In the genomic region with DNA sequence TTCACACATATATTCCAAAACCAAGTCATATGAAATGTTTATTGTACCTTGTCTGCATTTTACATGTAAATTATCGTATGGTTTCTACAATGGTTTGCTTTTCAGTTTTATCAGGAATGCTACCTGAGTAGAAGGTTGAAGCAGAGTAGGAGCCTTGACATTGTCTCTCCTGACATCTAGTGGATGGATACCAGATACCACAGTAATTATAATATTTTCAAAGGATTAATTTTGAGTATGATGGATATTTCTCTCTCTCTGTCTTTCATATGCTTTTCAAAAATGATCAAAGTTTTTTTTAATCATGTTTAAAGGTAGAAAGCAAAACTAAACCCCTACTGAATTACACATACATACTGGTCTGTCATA, we compare ENCODE assay signal across 8 cellular contexts.
A peak's percentile ranks its signal among the peaks of the same experiment; 100 is the strongest.
DNase-seq lines count a peak whose midpoint lies in the region; ATAC-seq, FAIRE-seq and TF ChIP-seq lines count a peak whose summit lies in the region.

No MANE protein-coding gene starts in this region.

- no peaks in the 10 kb centered on the region for H3F3A ChIP-seq in MM.1S (ENCODE audit: insufficient read depth, low read length)

- no peaks in the 10 kb centered on the region for H3K36me3 ChIP-seq in MM.1S (replicated peaks; ENCODE audit: insufficient read depth, low read length)
- no peaks in the 10 kb centered on the region for H3K36me3 ChIP-seq in K562 (ENCODE audit: control insufficient read depth, insufficient read depth, low read length)

- DNase-seq in MM.1S = peak; percentile 40
- DNase-seq in K562 (ENCODE audit: extremely low read depth in 1 of 4, low spot score in 3 of 4) = peak in 3 of 4 experiments; percentile 6 to 12 (median 8)
- DNase-seq in myocyte (ENCODE audit: low read depth) = peak; percentile 12
- DNase-seq in activated CD4-positive, alpha-beta T cell treated with anti-CD3 and anti-CD28 coated beads for 1 hour = no peak
- DNase-seq in nucleus accumbens (lab: John Stamatoyannopoulos, UW) = no peak

- no peaks in the 10 kb centered on the region for H3K9me2 ChIP-seq in MM.1S (replicated peaks; ENCODE audit: insufficient read depth, low read length)

- H3K9ac ChIP-seq in MM.1S (ENCODE audit: low read length) (no peak overlapping the region), K562 (ENCODE audit: insufficient read depth in 1 of 2, low read depth in 2 of 2, low read length in 2 of 2) (no peak overlapping the region)

- intact Hi-C loops in K562 (cut with micrococcal nuclease) = loop anchor here (10.0 kb wide), 1 partner anchor 111 kb away; a partner anchor contains a TSS

- in situ Hi-C loops in K562 (cut with MboI) = no loop called here

- no peaks in the 10 kb centered on the region for H3K27me3 ChIP-seq in MM.1S (replicated peaks; ENCODE audit: insufficient read depth, low read length)
- H3K27me3 ChIP-seq in K562 (ENCODE audit: control insufficient read depth in 2 of 2, insufficient read depth in 2 of 2, low read length in 2 of 2) = no peaks in the 10 kb centered on the region

- H3K79me2 ChIP-seq in MM.1S (ENCODE audit: low read length) = no peaks in the 10 kb centered on the region
- H3K79me2 ChIP-seq in K562 (ENCODE audit: control insufficient read depth, insufficient read depth, low read length) = no peaks in the 10 kb centered on the region

- H3K4me3 ChIP-seq in GM12875 (ENCODE audit: low read depth, low read length) (no peak overlapping the region), MM.1S (ENCODE audit: low read length) (no peak overlapping the region), K562 (no peak overlapping the region)

- BruUV-seq in K562 (replicated peaks; lab: Mats Ljungman, UMichigan) = no TSS peak

- H2AFZ ChIP-seq in MM.1S (ENCODE audit: low read length) = no peak overlapping the region
- H2AFZ ChIP-seq in K562 (ENCODE audit: low read depth, low read length) = no peak overlapping the region

- H3K4me1 ChIP-seq in MM.1S (ENCODE audit: low read length) (no peaks in the 10 kb centered on the region), K562 (replicated peaks in 1 of 2; ENCODE audit: control insufficient read depth in 2 of 2, insufficient read depth in 2 of 2, low read length in 2 of 2) (no peaks in the 10 kb centered on the region)

- H3K9me1 ChIP-seq in K562 (ENCODE audit: control insufficient read depth, insufficient read depth, low read length) = no peaks in the 10 kb centered on the region

- no peak for TF ChIP-seq POLR2A in K562 (conservative IDR thresholded peaks at IDR 0.05)

- TF ChIP-seq CTCF in GM12875 (IDR thresholded peaks at IDR 0.05; ENCODE audit: borderline replicate concordance, insufficient read depth, low read depth, low read length) (peak; percentile 40; the same call in 1 of the 2 replicates), MM.1S (IDR thresholded peaks at IDR 0.05; ENCODE audit: low read length) (peak; percentile 59), K562 (IDR thresholded peaks at IDR 0.05 in 2 of 3, conservative IDR thresholded peaks at IDR 0.05 in 1 of 3; ENCODE audit: insufficient read depth in 2 of 3, low read depth in 1 of 3, low read length in 3 of 3) (peak; percentile 9 to 48 (median 21); a peak in 3 of 6 replicates)

- peak; percentile 40 to 69; a peak in 3 of 4 replicates for TF ChIP-seq RAD21 in K562 (CRISPR knock-in tag; conservative IDR thresholded peaks at IDR 0.05 in 1 of 2, IDR thresholded peaks at IDR 0.05 in 1 of 2)

- H4K20me1 ChIP-seq in MM.1S (ENCODE audit: insufficient read depth, low read length) (no peaks in the 10 kb centered on the region), K562 (replicated peaks; ENCODE audit: control insufficient read depth, insufficient read depth, low read length) (no peaks in the 10 kb centered on the region)

- POLR2A ChIA-PET in K562 (lab: Yijun Ruan, JAX) = no interaction called here

- ATAC-seq in GM21619 (IDR thresholded peaks at IDR 0.05; ENCODE audit: unreplicated experiment) (peak; percentile 66), K562 (peak; percentile 70), HG03135 (IDR thresholded peaks at IDR 0.05; ENCODE audit: unreplicated experiment) (no peak)

- FAIRE-seq in K562 (lab: Jason Lieb, UNC) = no peak

- CTCF ChIA-PET in K562 (lab: Yijun Ruan, JAX; ENCODE audit: low intra/inter-chr PET ratio) = no interaction called here

- 0% methylated on average over 1 of the region's 1 CpG for WGBS in K562 (ENCODE audit: insufficient coverage, low coverage, missing lambda C conversion rate)

- TF ChIP-seq EP300 in K562 (IDR thresholded peaks at IDR 0.05; ENCODE audit: low read length) = no peak

- H3K9me3 ChIP-seq in MM.1S (replicated peaks; ENCODE audit: insufficient read depth, low read length) (no peaks in the 10 kb centered on the region), K562 (replicated peaks; ENCODE audit: control insufficient read depth, insufficient read depth, low read depth, low read length) (no peaks in the 10 kb centered on the region)

- H3K27ac ChIP-seq in MM.1S (ENCODE audit: low read length) = no peak overlapping the region
- no peak overlapping the region for H3K27ac ChIP-seq in K562 (ENCODE audit: extremely low read depth, low read depth, low read length)

- H3K4me2 ChIP-seq in MM.1S (ENCODE audit: low read depth, low read length) (peak overlapping the region; percentile 28; the same call in 1 of the 2 replicates), K562 (ENCODE audit: insufficient read depth, low read length) (no peak overlapping the region)

TF ChIP-seq in K562, 482 proteins besides CTCF, POLR2A, EP300 and RAD21 (continues in another document):
- TF ChIP-seq ZNF140 (CRISPR knock-in tag; IDR thresholded peaks at IDR 0.05) = no peak
- TF ChIP-seq HDAC2 (IDR thresholded peaks at IDR 0.05) = no peak
- no peak for TF ChIP-seq ZNF124 (CRISPR knock-in tag; IDR thresholded peaks at IDR 0.05)
- no peak for TF ChIP-seq NFE2 (IDR thresholded peaks at IDR 0.05; ENCODE audit: low read depth)
- TF ChIP-seq SIN3A (IDR thresholded peaks at IDR 0.05; ENCODE audit: borderline replicate concordance in 2 of 2, control insufficient read depth in 1 of 2, low read depth in 2 of 2, low read length in 2 of 2) = no peak
- no peak for TF ChIP-seq ZNF282 (CRISPR knock-in tag; IDR thresholded peaks at IDR 0.05)
- TF ChIP-seq, protein P1, sequence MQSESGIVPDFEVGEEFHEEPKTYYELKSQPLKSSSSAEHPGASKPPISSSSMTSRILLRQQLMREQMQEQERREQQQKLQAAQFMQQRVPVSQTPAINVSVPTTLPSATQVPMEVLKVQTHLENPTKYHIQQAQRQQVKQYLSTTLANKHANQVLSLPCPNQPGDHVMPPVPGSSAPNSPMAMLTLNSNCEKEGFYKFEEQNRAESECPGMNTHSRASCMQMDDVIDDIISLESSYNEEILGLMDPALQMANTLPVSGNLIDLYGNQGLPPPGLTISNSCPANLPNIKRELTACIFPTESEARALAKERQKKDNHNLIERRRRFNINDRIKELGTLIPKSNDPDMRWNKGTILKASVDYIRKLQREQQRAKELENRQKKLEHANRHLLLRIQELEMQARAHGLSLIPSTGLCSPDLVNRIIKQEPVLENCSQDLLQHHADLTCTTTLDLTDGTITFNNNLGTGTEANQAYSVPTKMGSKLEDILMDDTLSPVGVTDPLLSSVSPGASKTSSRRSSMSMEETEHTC (IDR thresholded peaks at IDR 0.05) = no peak
- TF ChIP-seq NFIX (CRISPR knock-in tag; IDR thresholded peaks at IDR 0.05; ENCODE audit: low read depth) = no peak
- TF ChIP-seq SRF (CRISPR knock-in tag; IDR thresholded peaks at IDR 0.05) = no peak
- TF ChIP-seq TAF9B (IDR thresholded peaks at IDR 0.05; ENCODE audit: partially characterized antibody) = no peak
- no peak for TF ChIP-seq GABPA (tag; conservative IDR thresholded peaks at IDR 0.05; ENCODE audit: low read depth)
- TF ChIP-seq KLF10 (CRISPR knock-in tag; IDR thresholded peaks at IDR 0.05) = no peak
- TF ChIP-seq, protein P2, sequence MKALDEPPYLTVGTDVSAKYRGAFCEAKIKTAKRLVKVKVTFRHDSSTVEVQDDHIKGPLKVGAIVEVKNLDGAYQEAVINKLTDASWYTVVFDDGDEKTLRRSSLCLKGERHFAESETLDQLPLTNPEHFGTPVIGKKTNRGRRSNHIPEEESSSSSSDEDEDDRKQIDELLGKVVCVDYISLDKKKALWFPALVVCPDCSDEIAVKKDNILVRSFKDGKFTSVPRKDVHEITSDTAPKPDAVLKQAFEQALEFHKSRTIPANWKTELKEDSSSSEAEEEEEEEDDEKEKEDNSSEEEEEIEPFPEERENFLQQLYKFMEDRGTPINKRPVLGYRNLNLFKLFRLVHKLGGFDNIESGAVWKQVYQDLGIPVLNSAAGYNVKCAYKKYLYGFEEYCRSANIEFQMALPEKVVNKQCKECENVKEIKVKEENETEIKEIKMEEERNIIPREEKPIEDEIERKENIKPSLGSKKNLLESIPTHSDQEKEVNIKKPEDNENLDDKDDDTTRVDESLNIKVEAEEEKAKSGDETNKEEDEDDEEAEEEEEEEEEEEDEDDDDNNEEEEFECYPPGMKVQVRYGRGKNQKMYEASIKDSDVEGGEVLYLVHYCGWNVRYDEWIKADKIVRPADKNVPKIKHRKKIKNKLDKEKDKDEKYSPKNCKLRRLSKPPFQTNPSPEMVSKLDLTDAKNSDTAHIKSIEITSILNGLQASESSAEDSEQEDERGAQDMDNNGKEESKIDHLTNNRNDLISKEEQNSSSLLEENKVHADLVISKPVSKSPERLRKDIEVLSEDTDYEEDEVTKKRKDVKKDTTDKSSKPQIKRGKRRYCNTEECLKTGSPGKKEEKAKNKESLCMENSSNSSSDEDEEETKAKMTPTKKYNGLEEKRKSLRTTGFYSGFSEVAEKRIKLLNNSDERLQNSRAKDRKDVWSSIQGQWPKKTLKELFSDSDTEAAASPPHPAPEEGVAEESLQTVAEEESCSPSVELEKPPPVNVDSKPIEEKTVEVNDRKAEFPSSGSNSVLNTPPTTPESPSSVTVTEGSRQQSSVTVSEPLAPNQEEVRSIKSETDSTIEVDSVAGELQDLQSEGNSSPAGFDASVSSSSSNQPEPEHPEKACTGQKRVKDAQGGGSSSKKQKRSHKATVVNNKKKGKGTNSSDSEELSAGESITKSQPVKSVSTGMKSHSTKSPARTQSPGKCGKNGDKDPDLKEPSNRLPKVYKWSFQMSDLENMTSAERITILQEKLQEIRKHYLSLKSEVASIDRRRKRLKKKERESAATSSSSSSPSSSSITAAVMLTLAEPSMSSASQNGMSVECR (CRISPR knock-in tag; IDR thresholded peaks at IDR 0.05) = no peak
- TF ChIP-seq NONO (IDR thresholded peaks at IDR 0.05; ENCODE audit: low read depth in 2 of 2, low read length in 1 of 2) = no peak
- no peak for TF ChIP-seq SP1 (CRISPR knock-in tag; IDR thresholded peaks at IDR 0.05)
- TF ChIP-seq, protein P3, sequence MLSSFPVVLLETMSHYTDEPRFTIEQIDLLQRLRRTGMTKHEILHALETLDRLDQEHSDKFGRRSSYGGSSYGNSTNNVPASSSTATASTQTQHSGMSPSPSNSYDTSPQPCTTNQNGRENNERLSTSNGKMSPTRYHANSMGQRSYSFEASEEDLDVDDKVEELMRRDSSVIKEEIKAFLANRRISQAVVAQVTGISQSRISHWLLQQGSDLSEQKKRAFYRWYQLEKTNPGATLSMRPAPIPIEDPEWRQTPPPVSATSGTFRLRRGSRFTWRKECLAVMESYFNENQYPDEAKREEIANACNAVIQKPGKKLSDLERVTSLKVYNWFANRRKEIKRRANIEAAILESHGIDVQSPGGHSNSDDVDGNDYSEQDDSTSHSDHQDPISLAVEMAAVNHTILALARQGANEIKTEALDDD (IDR thresholded peaks at IDR 0.05) = no peak

Comparison
In these comparisons a context has a peak if more than half of its experiments do, and no peak if none do; other contexts are left out.
1. DNase-seq: peak in MM.1S (single experiment), K562 (3 of 4) and myocyte (single experiment); none in activated CD4-positive, alpha-beta T cell treated with anti-CD3 and anti-CD28 coated beads for 1 hour (single experiment) and nucleus accumbens (0 of 56).
2. Peak in every context shown above with its lines, with median percentiles within 50 percentile points of each other: CTCF ChIP-seq.